ENCODE assay signal across 30 cellular contexts in genomic region chr15:69600556-69601085, GRCh38.
"Had no signal": no experiment of that assay in that cellular context is flagged by ENCODE, and none has a peak within 500 bp of the region (broad histone marks: within the 10 kb centered on the region; RNA-seq: fewer than 3 reads in every experiment).

No MANE protein-coding gene starts in this region.

- H3K27ac ChIP-seq: RWPE1, WERI-Rb-1 had no signal

- ATAC-seq: activated naive CD8-positive, alpha-beta T cell treated with anti-CD3 and anti-CD28 coated beads, Interleukin-2, amount 50 U/mL, for 24 hours; PC-3 had no signal

- H3K36me3 ChIP-seq: WERI-Rb-1 had no signal

- H3K27ac Mint-ChIP-seq: activated CD4-positive, alpha-beta memory T cell treated with anti-CD3 and anti-CD28 coated beads, Interleukin-2, amount 10 ng/mL, durations not matched to agents 7 days and 5 days; activated naive CD4-positive, alpha-beta T cell treated with anti-CD3 and anti-CD28 coated beads for 36 hours; activated naive CD8-positive, alpha-beta T cell; activated naive CD8-positive, alpha-beta T cell treated with anti-CD3 and anti-CD28 coated beads, Interleukin-2, amount 50 U/mL, for 24 hours; brain had no signal

- H3K4me3 Mint-ChIP-seq: activated CD4-positive, alpha-beta memory T cell treated with anti-CD3 and anti-CD28 coated beads, Interleukin-2, amount 10 ng/mL, durations not matched to agents 7 days and 5 days; activated naive CD4-positive, alpha-beta T cell treated with anti-CD3 and anti-CD28 coated beads for 36 hours; activated naive CD8-positive, alpha-beta T cell; activated naive CD8-positive, alpha-beta T cell treated with anti-CD3 and anti-CD28 coated beads, Interleukin-2, amount 50 U/mL, for 24 hours; brain had no signal

- DNase-seq: activated CD4-positive, alpha-beta memory T cell treated with anti-CD3 and anti-CD28 coated beads, Interleukin-2, amount 10 ng/mL, durations not matched to agents 7 days and 5 days; activated CD4-positive, alpha-beta T cell treated with anti-CD3 and anti-CD28 coated beads for 1 hour; activated CD4-positive, alpha-beta T cell treated with anti-CD3 and anti-CD28 coated beads for 48 hours; activated CD4-positive, CD25-positive, alpha-beta regulatory T cell; activated gamma-delta T cell treated with Interleukin-2 at 50 U/mL for 16 hours; activated naive CD4-positive, alpha-beta T cell treated with anti-CD3 and anti-CD28 coated beads for 36 hours; activated naive CD8-positive, alpha-beta T cell treated with anti-CD3 and anti-CD28 coated beads, Interleukin-2, amount 50 U/mL, for 24 hours; anterior cingulate cortex; caudate nucleus; cerebellar nuclear complex; Karpas-422; KBM-7; NCI-H1105; NCI-H1417 treated with DMSO at 0.1 percent for 48 hours; NCI-H187 treated with DMSO at 0.1 percent for 48 hours; NCI-H2081; NCI-H510A; NCI-H526; NCI-H748 treated with DMSO at 0.1 percent for 48 hours; NK-92 treated with Interleukin-12 subunit alpha and Interleukin-12 subunit beta, amount 100 ng/mL, for 24 hours; PC-3; Right ventricle myocardium superior; SW 1271; T-helper 1 cell; T-helper 2 cell; T-helper 9 cell; WERI-Rb-1 had no signal

- H3K9me3 Mint-ChIP-seq: activated CD4-positive, alpha-beta memory T cell treated with anti-CD3 and anti-CD28 coated beads, Interleukin-2, amount 10 ng/mL, durations not matched to agents 7 days and 5 days; activated naive CD4-positive, alpha-beta T cell treated with anti-CD3 and anti-CD28 coated beads for 36 hours; activated naive CD8-positive, alpha-beta T cell treated with anti-CD3 and anti-CD28 coated beads, Interleukin-2, amount 50 U/mL, for 24 hours had no signal

- H3K4me1 Mint-ChIP-seq: activated CD4-positive, alpha-beta memory T cell treated with anti-CD3 and anti-CD28 coated beads, Interleukin-2, amount 10 ng/mL, durations not matched to agents 7 days and 5 days; activated naive CD8-positive, alpha-beta T cell treated with anti-CD3 and anti-CD28 coated beads, Interleukin-2, amount 50 U/mL, for 24 hours had no signal

- H3K36me3 Mint-ChIP-seq: brain had no signal
